Comparison of ENCODE assay signal across 8 cellular contexts in genomic region chr22:36239401-36240171, GRCh38. TPM values are rescaled to one million over a fixed set of nuclear protein-coding genes. Genes with fewer than 3 reads are reported as not detected.
DNase-seq lines count a peak whose midpoint lies in the region; ATAC-seq and TF ChIP-seq lines count a peak whose summit lies in the region.

Gene APOL2, minus strand, starts transcription at chr22:36239527. Its CDS starts 6,365 bp downstream, at chr22:36233162.

- H3K79me2 ChIP-seq in mesendoderm (ENCODE audit: control insufficient read depth, insufficient read depth, low read length) = no peaks in the 10 kb centered on the region

- TF ChIP-seq CTCF in endodermal cell (conservative IDR thresholded peaks at IDR 0.05) = peak; percentile 76

- H3K4me3 ChIP-seq in endodermal cell (ENCODE audit: low read length) = peak within 1 kb of the TSS; percentile 48
- no peak within 1 kb of the TSS for H3K4me3 ChIP-seq in mesendoderm (ENCODE audit: low read length)

- H3K4me1 ChIP-seq in endodermal cell (ENCODE audit: control insufficient read depth, insufficient read depth, low read length) = no peaks in the 10 kb centered on the region
- peaks cover 2% of the 10 kb centered on the region for H3K4me1 ChIP-seq in mesendoderm (ENCODE audit: control insufficient read depth, low read depth, low read length)

- H3K27ac Mint-ChIP-seq in activated CD8-positive, alpha-beta memory T cell treated with anti-CD3 and anti-CD28 coated beads, Interleukin-2, amount 10 ng/mL, durations not matched to agents 7 days and 5 days = peak within 1 kb of the TSS; percentile 95
- peak within 1 kb of the TSS; percentile 92 for H3K27ac Mint-ChIP-seq in endodermal cell

- peak; percentile 57 for DNase-seq in CMK (ENCODE audit: low read depth)
- peak; percentile 91 for DNase-seq in HPDE6-E6E7 (ENCODE audit: extremely low spot score)
- DNase-seq in NOMO-1 (lab: John Stamatoyannopoulos, UW; ENCODE audit: unreplicated experiment in 2 of 2) = peak; percentile 84 to 95
- peak; percentile 92 for DNase-seq in activated CD8-positive, alpha-beta memory T cell treated with anti-CD3 and anti-CD28 coated beads, Interleukin-2, amount 10 ng/mL, durations not matched to agents 7 days and 5 days
- peak; percentile 97 for DNase-seq in endodermal cell
- DNase-seq in mesendoderm = peak; percentile 97
- DNase-seq in stimulated activated CD8-positive, alpha-beta memory T cell treated with anti-CD3 and anti-CD28 coated beads, Interleukin-15, amount 100 ng/mL, for 1 hour (ENCODE audit: low read depth) = peak; percentile 70

- H3K27me3 ChIP-seq in endodermal cell (ENCODE audit: control insufficient read depth, insufficient read depth, low read length, poor library complexity, severe bottlenecking) = no peaks in the 10 kb centered on the region
- H3K27me3 ChIP-seq in mesendoderm (ENCODE audit: insufficient read depth, low read length, poor library complexity) = no peaks in the 10 kb centered on the region

- H2BK120ac ChIP-seq in mesendoderm (ENCODE audit: low read depth, low read length) = no peak within 1 kb of the TSS

- H3K9ac ChIP-seq in endodermal cell (ENCODE audit: extremely low read depth, low read length, poor library complexity, severe bottlenecking) (no peak within 1 kb of the TSS), mesendoderm (ENCODE audit: low read length) (peak within 1 kb of the TSS; percentile 60)

- no peak within 1 kb of the TSS for H3K18ac ChIP-seq in mesendoderm (ENCODE audit: low read length)

- peak within 1 kb of the TSS; percentile 67 for H2BK5ac ChIP-seq in mesendoderm (ENCODE audit: low read length)

- H4K5ac ChIP-seq in mesendoderm (ENCODE audit: low read length) = no peak within 1 kb of the TSS

- CTCF ChIA-PET in activated CD8-positive, alpha-beta memory T cell treated with anti-CD3 and anti-CD28 coated beads, Interleukin-2, amount 10 ng/mL, durations not matched to agents 7 days and 5 days (lab: Charles Lee) = interaction anchor here (0.7 to 7.6 kb wide), 36 partner anchors 12 to 591 kb away, joined by 3 to 67 read pairs (median 4); partner anchors contain the start of genes APOL1, APOL3, APOL6 and FOXRED2

- H3K36me3 ChIP-seq in endodermal cell (ENCODE audit: control insufficient read depth, insufficient read depth, low read length) = no peaks in the 10 kb centered on the region
- H3K36me3 ChIP-seq in mesendoderm (ENCODE audit: control insufficient read depth, insufficient read depth, low read length) = no peaks in the 10 kb centered on the region

- peaks cover 49% of the 10 kb centered on the region for H3K36me3 Mint-ChIP-seq in activated CD8-positive, alpha-beta memory T cell treated with anti-CD3 and anti-CD28 coated beads, Interleukin-2, amount 10 ng/mL, durations not matched to agents 7 days and 5 days
- H3K36me3 Mint-ChIP-seq in endodermal cell (ENCODE audit: low read depth) = no peaks in the 10 kb centered on the region

- H3K23ac ChIP-seq in mesendoderm (ENCODE audit: low read length) = no peak within 1 kb of the TSS

- H2BK15ac ChIP-seq in mesendoderm (replicated peaks; ENCODE audit: low read depth) = no peak within 1 kb of the TSS

- no peaks in the 10 kb centered on the region for H3K9me3 ChIP-seq in endodermal cell (ENCODE audit: control insufficient read depth, low read length)

- peak within 1 kb of the TSS; percentile 79 for H3K56ac ChIP-seq in mesendoderm (ENCODE audit: low read length)

- no peak within 1 kb of the TSS for H4K8ac ChIP-seq in mesendoderm (ENCODE audit: low read depth, low read length)

- H2AK5ac ChIP-seq in mesendoderm (ENCODE audit: low read length) = no peak within 1 kb of the TSS

- H3K27ac ChIP-seq in endodermal cell (ENCODE audit: low read depth, low read length) (no peak within 1 kb of the TSS), mesendoderm (ENCODE audit: low read depth, low read length) (no peak within 1 kb of the TSS)

- peaks cover 11% of the 10 kb centered on the region for H3K9me3 Mint-ChIP-seq in activated CD8-positive, alpha-beta memory T cell treated with anti-CD3 and anti-CD28 coated beads, Interleukin-2, amount 10 ng/mL, durations not matched to agents 7 days and 5 days (ENCODE audit: low read depth)
- H3K9me3 Mint-ChIP-seq in endodermal cell = no peaks in the 10 kb centered on the region

- peak within 1 kb of the TSS; percentile 99 for H3K4me3 Mint-ChIP-seq in activated CD8-positive, alpha-beta memory T cell treated with anti-CD3 and anti-CD28 coated beads, Interleukin-2, amount 10 ng/mL, durations not matched to agents 7 days and 5 days
- H3K4me3 Mint-ChIP-seq in endodermal cell = peak within 1 kb of the TSS; percentile 56

- peak; percentile 87 for ATAC-seq in GM19455 (IDR thresholded peaks at IDR 0.05; ENCODE audit: unreplicated experiment)
- ATAC-seq in activated CD8-positive, alpha-beta memory T cell treated with anti-CD3 and anti-CD28 coated beads, Interleukin-2, amount 10 ng/mL, durations not matched to agents 7 days and 5 days = peak; percentile 96

- H3K79me1 ChIP-seq in mesendoderm (ENCODE audit: low read length) = no peaks in the 10 kb centered on the region

- 19 to 24% methylated on average over 8 to 13 of the region's 13 CpGs for WGBS in endodermal cell (ENCODE audit: insufficient coverage in 1 of 2, insufficient read length in 1 of 2), 2 experiments
- no CpG with 5 or more reads among the region's 13 CpGs for WGBS in mesendoderm (ENCODE audit: extremely low coverage, insufficient coverage, low lambda C conversion rate)

- no peaks in the 10 kb centered on the region for H3K27me3 Mint-ChIP-seq in activated CD8-positive, alpha-beta memory T cell treated with anti-CD3 and anti-CD28 coated beads, Interleukin-2, amount 10 ng/mL, durations not matched to agents 7 days and 5 days
- H3K27me3 Mint-ChIP-seq in endodermal cell (ENCODE audit: insufficient read depth) = peaks cover 6% of the 10 kb centered on the region

- H3K4ac ChIP-seq in mesendoderm (ENCODE audit: low read depth, low read length) = peak within 1 kb of the TSS; percentile 1

- H3K4me2 ChIP-seq in mesendoderm (ENCODE audit: low read length) = peak within 1 kb of the TSS; percentile 35

- peaks cover 45% of the 10 kb centered on the region for H3K4me1 Mint-ChIP-seq in activated CD8-positive, alpha-beta memory T cell treated with anti-CD3 and anti-CD28 coated beads, Interleukin-2, amount 10 ng/mL, durations not matched to agents 7 days and 5 days
- peaks cover 16% of the 10 kb centered on the region for H3K4me1 Mint-ChIP-seq in endodermal cell

RNA-seq across cellular contexts. Expression of gene APOL2, which starts in this region (rescaled TPM):
- 10 to 100 TPM; 82.6 to 86.4 TPM for total RNA-seq in activated CD8-positive, alpha-beta memory T cell treated with anti-CD3 and anti-CD28 coated beads, Interleukin-2, amount 10 ng/mL, durations not matched to agents 7 days and 5 days
- total RNA-seq in endodermal cell = 1 to 10 TPM; 2.1 to 7.9 TPM
- polyA plus RNA-seq in endodermal cell (2013, experiment 1 of 2) = 7.4 TPM
- 7.3 TPM for polyA plus RNA-seq in endodermal cell (2013, experiment 2 of 2)
- polyA plus RNA-seq in mesendoderm (2013, experiment 1 of 2) = 3.8 TPM
- 4.1 TPM for polyA plus RNA-seq in mesendoderm (2013, experiment 2 of 2)

Comparison
In these comparisons a context has a peak if more than half of its experiments do, and no peak if none do; other contexts are left out.
1. RNA of gene APOL2 (total RNA-seq): 82.6 to 86.4 TPM in activated CD8-positive, alpha-beta memory T cell treated with anti-CD3 and anti-CD28 coated beads, Interleukin-2, amount 10 ng/mL, durations not matched to agents 7 days and 5 days; 2.1 to 7.9 TPM in endodermal cell; every median in the first group is over 4 times any median in the second.
2. Peak in every context shown above with its lines, with median percentiles within 50 percentile points of each other: DNase-seq.